In the genomic region with DNA sequence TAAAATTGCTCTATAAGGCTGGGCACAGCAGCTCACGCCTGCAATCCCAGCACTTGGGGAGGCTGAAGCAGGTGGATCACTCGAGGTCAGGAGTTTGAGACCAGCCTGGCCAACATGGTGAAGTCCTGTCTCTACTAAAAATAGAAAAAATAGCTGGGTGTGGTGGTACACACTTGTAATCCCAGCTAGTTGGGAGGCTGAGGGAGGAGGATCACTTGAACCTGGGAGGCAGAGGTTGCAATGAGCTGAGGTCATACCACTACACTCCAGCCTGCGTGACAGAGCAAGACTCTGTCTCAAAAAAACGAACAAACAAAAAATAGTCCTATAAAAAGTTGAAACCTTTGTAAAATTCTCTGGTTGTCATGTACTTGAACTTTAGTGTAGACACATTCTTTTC, we compare ENCODE assay signal across 4 cellular contexts.
DNase-seq lines count a peak whose midpoint lies in the region; ATAC-seq, FAIRE-seq and TF ChIP-seq lines count a peak whose summit lies in the region.
"Not testable (repeated sequence)": the region's sequence is repeated elsewhere in the genome, so short reads cannot be mapped to it uniquely, and the experiment has no call there.

No MANE protein-coding gene starts in this region.

- not testable (repeated sequence) for H4K20me1 ChIP-seq in HepG2 (ENCODE audit: insufficient read depth, low read length)

- intact Hi-C loops in HepG2 (cut with micrococcal nuclease; ENCODE audit: unreplicated experiment) = loop anchor here (1.0 kb wide), 1 partner anchor 17 kb away; no protein-coding TSS in a partner anchor

- H2AFZ ChIP-seq in HepG2 (ENCODE audit: low read length) = not testable (repeated sequence)

- TF ChIP-seq EP300 in HepG2 (IDR thresholded peaks at IDR 0.05; ENCODE audit: low read depth in 2 of 2, low read length in 2 of 2); HepG2 (CRISPR knock-in tag; IDR thresholded peaks at IDR 0.05; ENCODE audit: borderline replicate concordance): not testable (repeated sequence)

- H3K4me1 ChIP-seq in HEK293 (ENCODE audit: control insufficient read depth, insufficient read depth, low read length) = peaks cover 12% of the 10 kb centered on the region
- H3K4me1 ChIP-seq in HepG2 (ENCODE audit: insufficient read depth, low read length) = peaks cover 45% of the 10 kb centered on the region

- H3K79me2 ChIP-seq in HepG2 (ENCODE audit: insufficient read depth, low read length) = not testable (repeated sequence)

- BruUV-seq in HepG2 (replicated peaks; lab: Mats Ljungman, UMichigan) = not testable (repeated sequence)

- DNase-seq in HepG2 (ENCODE audit: low spot score) = not testable (repeated sequence)

- not testable (repeated sequence) for ATAC-seq in HepG2

- not testable (repeated sequence) for H3K4me3 ChIP-seq in HEK293 (ENCODE audit: low read depth, low read length); HepG2 (replicated peaks in 1 of 3; ENCODE audit: insufficient read depth in 1 of 3, low read depth in 2 of 3, low read length in 3 of 3)

- 86% methylated on average over 4 of the region's 4 CpGs for WGBS in HepG2 (ENCODE audit: low lambda C conversion rate)

- H3K9me3 ChIP-seq in HEK293 (ENCODE audit: control insufficient read depth, insufficient read depth, low read depth, low read length); HepG2 (ENCODE audit: low read length): not testable (repeated sequence)

- CTCF ChIA-PET in HEK293 (lab: Yijun Ruan, JAX) = interaction anchor here (1.6 to 2.5 kb wide), 2 partner anchors 8 to 19 kb away, joined by 5 to 18 read pairs; no protein-coding TSS in a partner anchor
- CTCF ChIA-PET in HepG2 (lab: Yijun Ruan, JAX; ENCODE audit: low intra/inter-chr PET ratio, low total read pairs) = not testable (repeated sequence)

- H3K4me2 ChIP-seq in HepG2 (ENCODE audit: low read depth, low read length) = not testable (repeated sequence)

- not testable (repeated sequence) for TF ChIP-seq RAD21 in HepG2 (CRISPR knock-in tag; IDR thresholded peaks at IDR 0.05)

- TF ChIP-seq POLR2A in HepG2 (IDR thresholded peaks at IDR 0.05; ENCODE audit: insufficient read depth in 1 of 2, low read depth in 2 of 2, low read length in 2 of 2) = not testable (repeated sequence)

- not testable (repeated sequence) for FAIRE-seq in HepG2 (lab: Jason Lieb, UNC)

- H3K9ac ChIP-seq in HepG2 (ENCODE audit: insufficient read depth, low read depth, low read length) = not testable (repeated sequence)

- TF ChIP-seq CTCF in 22Rv1 (IDR thresholded peaks at IDR 0.05); HEK293 (tag by site-specific recombination; IDR thresholded peaks at IDR 0.05); VCaP (conservative IDR thresholded peaks at IDR 0.05); HepG2 (CRISPR knock-in tag; IDR thresholded peaks at IDR 0.05): not testable (repeated sequence)

- not testable (repeated sequence) for H3K27me3 ChIP-seq in HepG2 (ENCODE audit: control insufficient read depth in 1 of 2, insufficient read depth in 2 of 2, low read length in 2 of 2)

- H3K36me3 ChIP-seq in HEK293 (ENCODE audit: control insufficient read depth in 2 of 2, insufficient read depth in 1 of 2, low read length in 2 of 2); HepG2 (replicated peaks in 1 of 2; ENCODE audit: control insufficient read depth in 1 of 2, insufficient read depth in 2 of 2, low read length in 2 of 2): not testable (repeated sequence)

- in situ Hi-C loops in HepG2 (cut with HindIII; ENCODE audit: extremely low pct_ligation_motif_present, low pct_unique_long_range_greater_than_20kb) = not testable (repeated sequence)

- POLR2A ChIA-PET in HEK293 (lab: Yijun Ruan, JAX) = not testable (repeated sequence)
- POLR2A ChIA-PET in HepG2 (lab: Yijun Ruan, JAX) = interaction anchor here (1.3 to 2.4 kb wide), 2 partner anchors 16 to 226 kb away, joined by 4 to 10 read pairs; a partner anchor contains a TSS

- H3K27ac ChIP-seq in 22Rv1 (0 out of 2 replicates have a peak overlapping the region, but pooled peaks have one; percentile 59), VCaP (peak overlapping the region; percentile 90), HepG2 (ENCODE audit: extremely low read length, insufficient read depth, low read length) (peak overlapping the region; percentile 94)
- H3K27ac ChIP-seq in HEK293 (ENCODE audit: extremely low read depth, low read depth, low read length) = not testable (repeated sequence)

TF ChIP-seq in HEK293, 187 proteins besides CTCF, POLR2A, EP300 and RAD21:
- peak; percentile 62 for TF ChIP-seq WT1 (tag by site-specific recombination; IDR thresholded peaks at IDR 0.05)
TF ChIP-seq in HEK293: peak in this region for 1; not testable (repeated sequence) for 186.

TF ChIP-seq in HepG2, 621 proteins besides CTCF, POLR2A, EP300 and RAD21:
- TF ChIP-seq, protein P1, sequence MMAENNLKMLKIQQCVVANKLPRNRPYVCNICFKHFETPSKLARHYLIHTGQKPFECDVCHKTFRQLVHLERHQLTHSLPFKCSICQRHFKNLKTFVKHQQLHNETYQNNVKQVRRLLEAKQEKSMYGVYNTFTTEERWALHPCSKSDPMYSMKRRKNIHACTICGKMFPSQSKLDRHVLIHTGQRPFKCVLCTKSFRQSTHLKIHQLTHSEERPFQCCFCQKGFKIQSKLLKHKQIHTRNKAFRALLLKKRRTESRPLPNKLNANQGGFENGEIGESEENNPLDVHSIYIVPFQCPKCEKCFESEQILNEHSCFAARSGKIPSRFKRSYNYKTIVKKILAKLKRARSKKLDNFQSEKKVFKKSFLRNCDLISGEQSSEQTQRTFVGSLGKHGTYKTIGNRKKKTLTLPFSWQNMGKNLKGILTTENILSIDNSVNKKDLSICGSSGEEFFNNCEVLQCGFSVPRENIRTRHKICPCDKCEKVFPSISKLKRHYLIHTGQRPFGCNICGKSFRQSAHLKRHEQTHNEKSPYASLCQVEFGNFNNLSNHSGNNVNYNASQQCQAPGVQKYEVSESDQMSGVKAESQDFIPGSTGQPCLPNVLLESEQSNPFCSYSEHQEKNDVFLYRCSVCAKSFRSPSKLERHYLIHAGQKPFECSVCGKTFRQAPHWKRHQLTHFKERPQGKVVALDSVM (CRISPR knock-in tag; IDR thresholded peaks at IDR 0.05) = peak; percentile 68
- TF ChIP-seq ZNF460 (CRISPR knock-in tag; IDR thresholded peaks at IDR 0.05; ENCODE audit: borderline replicate concordance) (peak; percentile 39; the same call in 1 of the 2 replicates), ZMYM3 (CRISPR knock-in tag; IDR thresholded peaks at IDR 0.05) (0 out of 2 replicates have a peak, but pooled peaks have one; percentile 29)
TF ChIP-seq in HepG2: peak in this region for 3; not testable (repeated sequence) for 618.
